ENCODE assay signal across 18 cellular contexts in genomic region chr18:79589601-79590091, GRCh38.
DNase-seq lines count a peak whose midpoint lies in the region; ATAC-seq, FAIRE-seq and TF ChIP-seq lines count a peak whose summit lies in the region.
"Had no signal": no experiment of that assay in that cellular context is flagged by ENCODE, and none has a peak within 500 bp of the region (broad histone marks: within the 10 kb centered on the region; RNA-seq: fewer than 3 reads in every experiment).

No MANE protein-coding gene starts in this region.

- no peaks in the 10 kb centered on the region for H3K9me1 ChIP-seq in keratinocyte (ENCODE audit: control insufficient read depth, extremely low read depth, insufficient read depth, low read length)

- H3K4me1 Mint-ChIP-seq in astrocyte (ENCODE audit: low read depth, unreplicated experiment): peaks cover 9% of the 10 kb centered on the region
- no peaks in the 10 kb centered on the region for H3K4me1 Mint-ChIP-seq in activated T-cell treated with anti-CD3 and anti-CD28 coated beads, Interleukin-2, amount 50 U/mL, for 4 hours (ENCODE audit: low read depth)
- H3K4me1 Mint-ChIP-seq: natural killer cell had no signal

- no peak for FAIRE-seq in astrocyte (lab: Jason Lieb, UNC)
- no peak for FAIRE-seq in keratinocyte (lab: Jason Lieb, UNC)
- FAIRE-seq: A549 had no signal

- H3K9ac ChIP-seq in BLaER1: no peak overlapping the region
- H3K9ac ChIP-seq in astrocyte (ENCODE audit: low read length): peak overlapping the region; percentile 28
- no peak overlapping the region for H3K9ac ChIP-seq in keratinocyte (ENCODE audit: control insufficient read depth, extremely low read depth, insufficient read depth, low read length)
- no peak overlapping the region for H3K9ac ChIP-seq in rectal smooth muscle tissue (ENCODE audit: low read length)

- H3K27ac ChIP-seq in BLaER1: 0 out of 2 replicates have a peak overlapping the region, but pooled peaks have one; percentile 3
- H3K27ac ChIP-seq in astrocyte (ENCODE audit: low read depth, low read length): peak overlapping the region; percentile 58
- H3K27ac ChIP-seq in keratinocyte (ENCODE audit: control insufficient read depth, insufficient read depth, low read length): no peak overlapping the region
- H3K27ac ChIP-seq in rectal smooth muscle tissue (ENCODE audit: low read depth, low read length): peak overlapping the region; percentile 61
- H3K27ac ChIP-seq: A549, WERI-Rb-1 had no signal

- H3K4me3 ChIP-seq in BLaER1 (no peak overlapping the region), astrocyte (ENCODE audit: insufficient read depth, low read depth, low read length) (no peak overlapping the region), keratinocyte (ENCODE audit: control insufficient read depth in 2 of 3, extremely low read depth in 1 of 3, insufficient read depth in 2 of 3, low read depth in 1 of 3, low read length in 3 of 3) (no peak overlapping the region), rectal smooth muscle tissue (ENCODE audit: low read length) (no peak overlapping the region)
- H3K4me3 ChIP-seq: A549 had no signal

- no peak overlapping the region for H3K4me3 Mint-ChIP-seq in astrocyte (ENCODE audit: unreplicated experiment)
- no peak overlapping the region for H3K4me3 Mint-ChIP-seq in activated T-cell treated with anti-CD3 and anti-CD28 coated beads, Interleukin-2, amount 50 U/mL, for 4 hours
- H3K4me3 Mint-ChIP-seq: activated CD8-positive, alpha-beta T cell treated with anti-CD3 and anti-CD28 coated beads for 36 hours; CD4-positive, alpha-beta T cell; natural killer cell had no signal

- H3K27me3 Mint-ChIP-seq in astrocyte (ENCODE audit: low read depth, unreplicated experiment): peaks cover 7% of the 10 kb centered on the region
- H3K27me3 Mint-ChIP-seq in activated T-cell treated with anti-CD3 and anti-CD28 coated beads, Interleukin-2, amount 50 U/mL, for 4 hours (ENCODE audit: low read depth): peaks cover 2% of the 10 kb centered on the region

- TF ChIP-seq POLR2A in GM18505 (IDR thresholded peaks at IDR 0.05; ENCODE audit: borderline replicate concordance, extremely low read depth, insufficient read depth, insufficient read length): no peak

- H4K20me1 ChIP-seq in BLaER1: no peaks in the 10 kb centered on the region
- no peaks in the 10 kb centered on the region for H4K20me1 ChIP-seq in astrocyte (ENCODE audit: insufficient read depth, low read length)
- no peaks in the 10 kb centered on the region for H4K20me1 ChIP-seq in keratinocyte (ENCODE audit: control insufficient read depth, extremely low read depth, insufficient read depth, low read length)

- TF ChIP-seq CTCF in astrocyte (IDR thresholded peaks at IDR 0.05; ENCODE audit: insufficient read depth, low read depth, low read length) (no peak), keratinocyte (optimal IDR thresholded peaks at IDR 0.05 in 1 of 3, IDR thresholded peaks at IDR 0.05 in 1 of 3, conservative IDR thresholded peaks at IDR 0.05 in 1 of 3; ENCODE audit: extremely low read depth in 1 of 3, insufficient read depth in 2 of 3, low read length in 3 of 3) (no peak)

- H3K79me2 ChIP-seq in astrocyte (ENCODE audit: insufficient read depth, low read length): no peaks in the 10 kb centered on the region
- no peaks in the 10 kb centered on the region for H3K79me2 ChIP-seq in keratinocyte (ENCODE audit: control insufficient read depth, insufficient read depth, low read length)

- DNase-seq in astrocyte (ENCODE audit: low read depth) (no peak), keratinocyte (ENCODE audit: low read depth, low spot score) (no peak), ecto neural progenitor cell (ENCODE audit: low spot score) (no peak), left lobe of liver (ENCODE audit: low spot score) (no peak)
- DNase-seq in activated T-cell treated with anti-CD3 and anti-CD28 coated beads, Interleukin-2, amount 50 U/mL, for 4 hours: no peak
- DNase-seq: activated CD8-positive, alpha-beta T cell treated with anti-CD3 and anti-CD28 coated beads for 36 hours; CD4-positive, alpha-beta T cell; cortex of kidney; natural killer cell; NCI-H1930; NCI-H524 treated with DMSO at 0.1 percent for 48 hours; stimulated activated CD4-positive, alpha-beta T cell treated with anti-CD3 and anti-CD28 coated beads, Interleukin-2, amount 100 ng/mL, for 48 hours; stimulated activated CD8-positive, alpha-beta memory T cell treated with anti-CD3 and anti-CD28 coated beads, Interleukin-4, amount 100 ng/mL, for 48 hours; WERI-Rb-1 had no signal

- H3K9me3 Mint-ChIP-seq in astrocyte (ENCODE audit: unreplicated experiment): peaks cover 10% of the 10 kb centered on the region
- peaks cover 4% of the 10 kb centered on the region for H3K9me3 Mint-ChIP-seq in activated T-cell treated with anti-CD3 and anti-CD28 coated beads, Interleukin-2, amount 50 U/mL, for 4 hours
- H3K9me3 Mint-ChIP-seq: CD4-positive, alpha-beta T cell had no signal

- no peak for ATAC-seq in activated T-cell treated with anti-CD3 and anti-CD28 coated beads, Interleukin-2, amount 50 U/mL, for 4 hours
- ATAC-seq in left lobe of liver: no peak
- ATAC-seq in GM18505 (IDR thresholded peaks at IDR 0.05; ENCODE audit: unreplicated experiment): no peak
- ATAC-seq: A549; activated CD8-positive, alpha-beta T cell treated with anti-CD3 and anti-CD28 coated beads for 36 hours; natural killer cell had no signal

- peak overlapping the region; percentile 95 for H3K27ac Mint-ChIP-seq in astrocyte (ENCODE audit: unreplicated experiment)
- H3K27ac Mint-ChIP-seq: activated CD8-positive, alpha-beta T cell treated with anti-CD3 and anti-CD28 coated beads for 36 hours; CD4-positive, alpha-beta T cell; natural killer cell had no signal

- H3K27me3 ChIP-seq in BLaER1 (no peaks in the 10 kb centered on the region), astrocyte (ENCODE audit: insufficient read depth, low read length) (peaks cover 5% of the 10 kb centered on the region), keratinocyte (ENCODE audit: control insufficient read depth, extremely low read depth, insufficient read depth, low read length) (peaks cover 28% of the 10 kb centered on the region), rectal smooth muscle tissue (ENCODE audit: control insufficient read depth, insufficient read depth, low read length) (no peaks in the 10 kb centered on the region)

- H2AFZ ChIP-seq in astrocyte (ENCODE audit: low read depth, low read length) (peak overlapping the region; percentile 61), keratinocyte (ENCODE audit: control insufficient read depth, low read length) (peak overlapping the region; percentile 30)

- no peaks in the 10 kb centered on the region for H3K36me3 ChIP-seq in BLaER1
- no peaks in the 10 kb centered on the region for H3K36me3 ChIP-seq in astrocyte (ENCODE audit: insufficient read depth, low read length)
- no peaks in the 10 kb centered on the region for H3K36me3 ChIP-seq in keratinocyte (ENCODE audit: control insufficient read depth in 2 of 2, extremely low read depth in 1 of 2, insufficient read depth in 2 of 2, low read length in 2 of 2)
- H3K36me3 ChIP-seq in rectal smooth muscle tissue (ENCODE audit: control insufficient read depth, insufficient read depth, low read length): no peaks in the 10 kb centered on the region
- H3K36me3 ChIP-seq: WERI-Rb-1 had no signal

- H3K4me2 ChIP-seq in BLaER1: peak overlapping the region; percentile 73
- peak overlapping the region; percentile 34 for H3K4me2 ChIP-seq in astrocyte (ENCODE audit: low read length)
- peak overlapping the region; percentile 16 for H3K4me2 ChIP-seq in keratinocyte (ENCODE audit: control insufficient read depth, extremely low read depth, insufficient read depth, low read depth, low read length)
- H3K4me2 ChIP-seq: A549 had no signal

- H3K9me3 ChIP-seq in BLaER1 (peaks cover 5% of the 10 kb centered on the region), astrocyte (ENCODE audit: insufficient read depth, low read depth, low read length) (no peaks in the 10 kb centered on the region), keratinocyte (ENCODE audit: control insufficient read depth, low read depth, low read length) (peaks cover 2% of the 10 kb centered on the region)
- H3K9me3 ChIP-seq: A549 had no signal

- no peaks in the 10 kb centered on the region for H3K36me3 Mint-ChIP-seq in astrocyte (ENCODE audit: low read depth, unreplicated experiment)
- no peaks in the 10 kb centered on the region for H3K36me3 Mint-ChIP-seq in activated T-cell treated with anti-CD3 and anti-CD28 coated beads, Interleukin-2, amount 50 U/mL, for 4 hours (ENCODE audit: insufficient read depth)
- H3K36me3 Mint-ChIP-seq: natural killer cell had no signal

- H3K4me1 ChIP-seq in BLaER1 (peaks cover 54% of the 10 kb centered on the region), astrocyte (ENCODE audit: insufficient read depth, low read length) (peaks cover 8% of the 10 kb centered on the region), keratinocyte (ENCODE audit: control insufficient read depth, extremely low read depth, insufficient read depth, low read length) (peaks cover 2% of the 10 kb centered on the region), rectal smooth muscle tissue (ENCODE audit: control insufficient read depth, insufficient read depth, low read length) (peaks cover 16% of the 10 kb centered on the region)
- H3K4me1 ChIP-seq: A549 had no signal

- dilution Hi-C loops in keratinocyte (cut with MboI; ENCODE audit: extremely low pct_ligation_motif_present, low sequenced_read_pairs): no loop called here

Comparison
In these comparisons a context has a peak if more than half of its experiments do, and no peak if none do; other contexts are left out.
1. H3K4me2 ChIP-seq: peak in every context shown above with its lines; median percentile 73 in BLaER1; 34 in astrocyte; 16 in keratinocyte.